In the genomic region with DNA sequence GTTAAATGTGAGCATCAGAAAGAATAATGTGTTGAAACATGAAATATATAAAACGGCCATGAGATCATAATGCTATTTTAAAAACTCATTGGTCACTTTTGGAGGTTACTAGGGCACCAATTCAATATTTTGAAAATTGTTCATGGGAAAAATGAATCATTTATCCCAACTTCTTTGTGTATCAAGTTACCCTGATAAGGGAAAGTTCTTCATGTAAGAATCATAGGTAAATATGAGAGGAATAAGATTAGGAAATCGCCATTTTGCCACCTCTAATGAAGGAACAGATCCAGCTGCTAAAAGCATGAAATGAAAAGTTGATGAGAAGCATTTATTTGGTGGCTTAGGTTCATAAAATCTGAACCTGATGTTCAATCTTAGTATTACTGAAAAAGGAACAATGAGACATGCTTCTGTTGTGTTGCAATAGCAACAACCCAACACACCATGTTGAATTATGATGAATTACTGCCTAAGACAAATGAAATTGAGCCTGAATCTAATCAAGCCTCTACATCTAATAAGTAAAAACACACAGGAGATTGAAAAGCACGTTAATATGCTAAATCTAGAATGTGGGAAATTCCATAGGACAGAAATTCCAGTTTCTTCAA, we compare ENCODE assay signal across 1 cellular context.
TF ChIP-seq lines count a peak whose summit lies in the region.

No MANE protein-coding gene starts in this region.

TF ChIP-seq in SK-N-SH treated with all-trans-retinoic acid at 6 μM for 48 hours, 23 proteins besides CTCF, POLR2A, EP300 and RAD21 (continued from another document):
- TF ChIP-seq, protein P1, sequence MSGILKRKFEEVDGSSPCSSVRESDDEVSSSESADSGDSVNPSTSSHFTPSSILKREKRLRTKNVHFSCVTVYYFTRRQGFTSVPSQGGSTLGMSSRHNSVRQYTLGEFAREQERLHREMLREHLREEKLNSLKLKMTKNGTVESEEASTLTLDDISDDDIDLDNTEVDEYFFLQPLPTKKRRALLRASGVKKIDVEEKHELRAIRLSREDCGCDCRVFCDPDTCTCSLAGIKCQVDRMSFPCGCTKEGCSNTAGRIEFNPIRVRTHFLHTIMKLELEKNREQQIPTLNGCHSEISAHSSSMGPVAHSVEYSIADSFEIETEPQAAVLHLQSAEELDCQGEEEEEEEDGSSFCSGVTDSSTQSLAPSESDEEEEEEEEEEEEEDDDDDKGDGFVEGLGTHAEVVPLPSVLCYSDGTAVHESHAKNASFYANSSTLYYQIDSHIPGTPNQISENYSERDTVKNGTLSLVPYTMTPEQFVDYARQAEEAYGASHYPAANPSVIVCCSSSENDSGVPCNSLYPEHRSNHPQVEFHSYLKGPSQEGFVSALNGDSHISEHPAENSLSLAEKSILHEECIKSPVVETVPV (CRISPR knock-in tag; IDR thresholded peaks at IDR 0.05): no peak
- TF ChIP-seq RARB (CRISPR knock-in tag; IDR thresholded peaks at IDR 0.05): no peak
- TF ChIP-seq, protein P2, sequence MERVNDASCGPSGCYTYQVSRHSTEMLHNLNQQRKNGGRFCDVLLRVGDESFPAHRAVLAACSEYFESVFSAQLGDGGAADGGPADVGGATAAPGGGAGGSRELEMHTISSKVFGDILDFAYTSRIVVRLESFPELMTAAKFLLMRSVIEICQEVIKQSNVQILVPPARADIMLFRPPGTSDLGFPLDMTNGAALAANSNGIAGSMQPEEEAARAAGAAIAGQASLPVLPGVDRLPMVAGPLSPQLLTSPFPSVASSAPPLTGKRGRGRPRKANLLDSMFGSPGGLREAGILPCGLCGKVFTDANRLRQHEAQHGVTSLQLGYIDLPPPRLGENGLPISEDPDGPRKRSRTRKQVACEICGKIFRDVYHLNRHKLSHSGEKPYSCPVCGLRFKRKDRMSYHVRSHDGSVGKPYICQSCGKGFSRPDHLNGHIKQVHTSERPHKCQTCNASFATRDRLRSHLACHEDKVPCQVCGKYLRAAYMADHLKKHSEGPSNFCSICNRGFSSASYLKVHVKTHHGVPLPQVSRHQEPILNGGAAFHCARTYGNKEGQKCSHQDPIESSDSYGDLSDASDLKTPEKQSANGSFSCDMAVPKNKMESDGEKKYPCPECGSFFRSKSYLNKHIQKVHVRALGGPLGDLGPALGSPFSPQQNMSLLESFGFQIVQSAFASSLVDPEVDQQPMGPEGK (CRISPR knock-in tag; IDR thresholded peaks at IDR 0.05; ENCODE audit: borderline replicate concordance): no peak
- no peak for TF ChIP-seq ZNF565 (CRISPR knock-in tag; conservative IDR thresholded peaks at IDR 0.05; ENCODE audit: low read depth)
- no peak for TF ChIP-seq OSR1 (CRISPR knock-in tag; IDR thresholded peaks at IDR 0.05)
- no peak for TF ChIP-seq ESRRG (CRISPR knock-in tag; IDR thresholded peaks at IDR 0.05)
